Comparison of ENCODE assay signal across 8 cellular contexts in the genomic region with DNA sequence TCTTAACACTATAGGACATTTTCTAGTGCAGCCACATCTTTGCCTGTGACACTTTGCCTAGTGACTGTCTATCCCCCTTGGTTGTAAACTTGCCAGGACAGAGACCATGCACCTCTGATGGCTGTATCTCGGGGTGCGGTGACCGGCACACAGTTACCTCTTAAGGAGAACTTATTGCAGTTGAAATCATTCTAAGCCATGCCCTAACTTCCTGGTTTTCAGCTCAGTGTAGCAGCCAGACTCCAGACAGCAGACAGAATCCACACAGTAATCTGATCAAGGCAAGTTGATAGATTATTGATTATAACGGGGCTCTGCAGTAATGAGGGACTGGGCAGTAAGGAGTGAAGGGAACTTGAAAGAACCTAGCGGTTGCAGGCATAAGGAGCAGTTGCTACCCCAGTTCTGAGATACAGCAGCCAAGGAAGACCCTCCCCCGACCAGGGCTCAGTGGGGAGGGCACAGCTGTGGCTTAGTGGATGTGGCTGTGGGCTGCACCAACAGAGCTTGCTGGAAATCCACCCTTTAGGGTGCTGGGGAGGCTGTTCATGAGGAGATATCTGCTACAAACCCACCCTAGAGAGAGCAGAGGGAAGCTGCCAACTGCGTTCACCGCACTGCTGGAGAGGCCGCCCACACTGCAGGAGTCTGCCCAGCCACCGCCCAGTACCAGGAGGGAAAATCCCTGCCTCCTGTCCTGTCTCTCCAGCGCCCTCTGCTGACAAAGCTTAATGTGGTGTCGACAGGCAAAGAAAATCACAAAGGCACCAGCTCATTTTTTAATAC. TPM values are rescaled to one million over a fixed set of nuclear protein-coding genes. Genes with fewer than 3 reads are reported as not detected.
DNase-seq lines count a peak whose midpoint lies in the region; ATAC-seq and TF ChIP-seq lines count a peak whose summit lies in the region.

No MANE protein-coding gene starts in this region.

- DNase-seq in AG04450 (ENCODE audit: low read depth, low spot score), result peak; percentile 55
- DNase-seq in Jurkat, Clone E6-1 (ENCODE audit: low read depth, low spot score), result peak; percentile 79
- DNase-seq in Panc1 (ENCODE audit: low read depth, low spot score), result no peak
- peak; percentile 85 for DNase-seq in activated T-cell treated with anti-CD3 and anti-CD28 coated beads, Interleukin-2, amount 50 U/mL, for 24 hours
- peak; percentile 78 to 80 for DNase-seq in fibroblast of lung (ENCODE audit: low read depth in 2 of 2)
- peak; percentile 89 for DNase-seq in nephron progenitor cell
- peak; percentile 94 for DNase-seq in stimulated activated naive CD8-positive, alpha-beta T cell treated with anti-CD3 and anti-CD28 coated beads, Interleukin-15, Interleukin-2, amounts not matched to agents 100 U/mL and 50 U/mL, for 24 hours

- intact Hi-C loops in Panc1 (cut with micrococcal nuclease; ENCODE audit: unreplicated experiment), result loop anchor here (5.0 kb wide), 1 partner anchor 203 kb away; no protein-coding TSS in a partner anchor

- BruUV-seq in Panc1 (replicated peaks; lab: Mats Ljungman, UMichigan), result no TSS peak

- peaks cover 9% of the 10 kb centered on the region; the same call in 1 of the 2 replicates for H3K9me3 ChIP-seq in AG04450 (ENCODE audit: control insufficient read depth, insufficient read depth, low read length)
- H3K9me3 ChIP-seq in Panc1 (ENCODE audit: control insufficient read depth, insufficient read depth, low read depth, low read length), result peaks cover 5% of the 10 kb centered on the region; the same call in 1 of the 2 replicates
- H3K9me3 ChIP-seq in fibroblast of lung (ENCODE audit: control insufficient read depth, insufficient read depth, low read depth, low read length), result no peaks in the 10 kb centered on the region

- no peak overlapping the region for H3K9ac ChIP-seq in fibroblast of lung (ENCODE audit: insufficient read depth, low read length)

- no peaks in the 10 kb centered on the region for H3K9me3 Mint-ChIP-seq in activated T-cell treated with anti-CD3 and anti-CD28 coated beads, Interleukin-2, amount 50 U/mL, for 24 hours
- H3K9me3 Mint-ChIP-seq in nephron progenitor cell, result peaks cover 22% of the 10 kb centered on the region

- no peak overlapping the region for H3K27ac Mint-ChIP-seq in activated T-cell treated with anti-CD3 and anti-CD28 coated beads, Interleukin-2, amount 50 U/mL, for 24 hours
- H3K27ac Mint-ChIP-seq in nephron progenitor cell, result no peak overlapping the region

- peaks cover 43% of the 10 kb centered on the region for H3K4me1 Mint-ChIP-seq in activated T-cell treated with anti-CD3 and anti-CD28 coated beads, Interleukin-2, amount 50 U/mL, for 24 hours (ENCODE audit: low read depth)
- peaks cover 15% of the 10 kb centered on the region for H3K4me1 Mint-ChIP-seq in nephron progenitor cell

- H4K20me1 ChIP-seq in fibroblast of lung (ENCODE audit: control insufficient read depth, extremely low read depth, insufficient read depth, low read length), result no peaks in the 10 kb centered on the region

- H3K79me2 ChIP-seq in fibroblast of lung (ENCODE audit: control insufficient read depth, insufficient read depth, low read length), result no peaks in the 10 kb centered on the region

- no peak overlapping the region for H2AFZ ChIP-seq in fibroblast of lung (ENCODE audit: low read length)

- H3K27me3 ChIP-seq in AG04450 (ENCODE audit: control insufficient read depth, insufficient read depth, low read length) (peaks cover 22% of the 10 kb centered on the region), Panc1 (ENCODE audit: control insufficient read depth, insufficient read depth, low read length) (no peaks in the 10 kb centered on the region), fibroblast of lung (ENCODE audit: control insufficient read depth, insufficient read depth, low read length) (peaks cover 4% of the 10 kb centered on the region)

- POLR2A ChIA-PET in AG04450 (lab: Yijun Ruan, JAX), result interaction anchor here (0.8 to 1.2 kb wide), 2 partner anchors 228 to 263 kb away, joined by 3 read pairs; no protein-coding TSS in a partner anchor
- POLR2A ChIA-PET in Panc1 (lab: Charles Lee), result no interaction called here

- peaks cover 15% of the 10 kb centered on the region for H3K4me1 ChIP-seq in Panc1 (ENCODE audit: control insufficient read depth, insufficient read depth, low read length)
- H3K4me1 ChIP-seq in fibroblast of lung (ENCODE audit: control insufficient read depth, extremely low read depth, insufficient read depth, low read length), result peaks cover 3% of the 10 kb centered on the region

- H3K27ac ChIP-seq in AG04450 (ENCODE audit: low read depth, low read length), result no peak overlapping the region
- peak overlapping the region; percentile 71 for H3K27ac ChIP-seq in Panc1 (ENCODE audit: low read length)
- no peak overlapping the region for H3K27ac ChIP-seq in fibroblast of lung (ENCODE audit: insufficient read depth, low read length)

- CTCF ChIA-PET in AG04450 (lab: Charles Lee) (interaction anchor here (0.7 to 4.1 kb wide), 29 partner anchors 9 to 983 kb away, joined by 3 to 150 read pairs (median 4); no protein-coding TSS in a partner anchor), Panc1 (lab: Charles Lee) (interaction anchor here (0.5 to 2.1 kb wide), 13 partner anchors 11 to 360 kb away, joined by 3 to 9 read pairs (median 4); no protein-coding TSS in a partner anchor)

- no peak overlapping the region for H3K4me3 ChIP-seq in AG04450 (ENCODE audit: low read depth, low read length)
- H3K4me3 ChIP-seq in Jurkat, Clone E6-1 (ENCODE audit: low read length), result no peak overlapping the region
- H3K4me3 ChIP-seq in Panc1 (ENCODE audit: low read depth in 2 of 2, low read length in 2 of 2), result no peak overlapping the region
- no peak overlapping the region for H3K4me3 ChIP-seq in fibroblast of lung (replicated peaks in 1 of 4; ENCODE audit: control extremely low read depth in 1 of 4, insufficient read depth in 1 of 4, low read depth in 3 of 4, low read length in 4 of 4)

- TF ChIP-seq CTCF in AG04450 (IDR thresholded peaks at IDR 0.05; ENCODE audit: low read depth, low read length) (peak; percentile 81), Panc1 (IDR thresholded peaks at IDR 0.05) (peak; percentile 81), fibroblast of lung (conservative IDR thresholded peaks at IDR 0.05 in 1 of 2, IDR thresholded peaks at IDR 0.05 in 1 of 2; ENCODE audit: low read depth in 1 of 2, low read length in 2 of 2) (peak; percentile 70 to 89), nephron progenitor cell (IDR thresholded peaks at IDR 0.05) (peak; percentile 67)

- H3K36me3 ChIP-seq in Panc1 (ENCODE audit: control insufficient read depth, insufficient read depth, low read length) (no peaks in the 10 kb centered on the region), fibroblast of lung (ENCODE audit: control insufficient read depth, insufficient read depth, low read length) (no peaks in the 10 kb centered on the region)

- peak overlapping the region; percentile 44 for H3K4me2 ChIP-seq in fibroblast of lung (ENCODE audit: extremely low read depth, insufficient read depth, low read length)

- no peak overlapping the region for H3K4me3 Mint-ChIP-seq in activated T-cell treated with anti-CD3 and anti-CD28 coated beads, Interleukin-2, amount 50 U/mL, for 24 hours
- H3K4me3 Mint-ChIP-seq in nephron progenitor cell, result no peak overlapping the region

- ATAC-seq in GM19023 (IDR thresholded peaks at IDR 0.05; ENCODE audit: unreplicated experiment) (peak; percentile 63), Panc1 (peak; percentile 86)
- ATAC-seq in stimulated activated naive CD8-positive, alpha-beta T cell treated with anti-CD3 and anti-CD28 coated beads, Interleukin-15, Interleukin-2, amounts not matched to agents 100 U/mL and 50 U/mL, for 24 hours, result peak; percentile 85

- in situ Hi-C loops in Panc1 (cut with HindIII; ENCODE audit: low pct_unique_long_range_greater_than_20kb, low sequenced_read_pairs), result no loop called here

- H3K27me3 Mint-ChIP-seq in activated T-cell treated with anti-CD3 and anti-CD28 coated beads, Interleukin-2, amount 50 U/mL, for 24 hours, result no peaks in the 10 kb centered on the region
- peaks cover 12% of the 10 kb centered on the region for H3K27me3 Mint-ChIP-seq in nephron progenitor cell (ENCODE audit: low read depth, poor library complexity)

- H3K36me3 Mint-ChIP-seq in activated T-cell treated with anti-CD3 and anti-CD28 coated beads, Interleukin-2, amount 50 U/mL, for 24 hours (ENCODE audit: low read depth), result no peaks in the 10 kb centered on the region
- peaks cover 11% of the 10 kb centered on the region for H3K36me3 Mint-ChIP-seq in nephron progenitor cell (ENCODE audit: low read depth)

RNA-seq across cellular contexts. Expression of a gene that starts 58.2 kb away (rescaled TPM):
- polyA plus RNA-seq in AG04450 (2011; rRNA removed) (0.16 and 0.48 TPM in 2 replicates), fibroblast of lung (0.17 and 0.53 TPM in 2 replicates)
- polyA minus RNA-seq in AG04450 (2011; rRNA and poly(A)+ RNA removed), result 0.78 and 0.87 TPM in 2 replicates
- polyA plus RNA-seq in Jurkat, Clone E6-1 (2012; ENCODE audit: insufficient read depth, insufficient read length), result 4.8 TPM
- total RNA-seq in Panc1 (2021; ENCODE audit: unreplicated experiment) (26.5 TPM), fibroblast of lung (under 0.01 TPM in 2 replicates)
- polyA plus RNA-seq in Panc1 (2012; ENCODE audit: insufficient read length), result 37.2 TPM
- 0.03 and 0.50 TPM in 2 replicates for polyA plus RNA-seq in fibroblast of lung (2012)
- not detected in 2 replicates for polyA minus RNA-seq in fibroblast of lung (ENCODE audit: low replicate concordance)

Comparison
In these comparisons a context has a peak if more than half of its experiments do, and no peak if none do; other contexts are left out.
1. RNA of a gene that starts 58.2 kb away (total RNA-seq): 26.5 TPM in Panc1 (single experiment); under 0.01 TPM in fibroblast of lung; every median in the first group is over 10 times any median in the second.
2. Peak in every context shown above with its lines, with median percentiles within 50 percentile points of each other: CTCF ChIP-seq and ATAC-seq.